ENCODE assay signal across 1 cellular context in genomic region chr5:106172681-106173532, GRCh38.
TF ChIP-seq lines count a peak whose summit lies in the region.

No MANE protein-coding gene starts in this region.

TF ChIP-seq in K562, 482 proteins besides CTCF, POLR2A, EP300 and RAD21 (continued from another document):
- TF ChIP-seq ZBTB33 (CRISPR knock-in tag; IDR thresholded peaks at IDR 0.05): no peak
- TF ChIP-seq NFE2 (IDR thresholded peaks at IDR 0.05; ENCODE audit: low read depth): 0 out of 2 replicates have a peak, but pooled peaks have one; percentile 13
- no peak for TF ChIP-seq KLF6 (CRISPR knock-in tag; IDR thresholded peaks at IDR 0.05; ENCODE audit: borderline replicate concordance)
- no peak for TF ChIP-seq BRD9 (IDR thresholded peaks at IDR 0.05; ENCODE audit: low read depth, partially characterized antibody)
- TF ChIP-seq MAFG (tag; conservative IDR thresholded peaks at IDR 0.05): peak; percentile 36; the same call in 1 of the 2 replicates
- TF ChIP-seq SUPT5H (IDR thresholded peaks at IDR 0.05): no peak
- TF ChIP-seq MAFF (IDR thresholded peaks at IDR 0.05; ENCODE audit: low read length): peak; percentile 38; the same call in 1 of the 2 replicates
- TF ChIP-seq TBL1XR1 (IDR thresholded peaks at IDR 0.05; ENCODE audit: low read length in 2 of 2): no peak
- TF ChIP-seq ZNF140 (CRISPR knock-in tag; IDR thresholded peaks at IDR 0.05): no peak
